28 cellular contexts compared by ENCODE assay signal in genomic region chr7:38461887-38462286, GRCh38.
"Had no signal": no experiment of that assay in that cellular context is flagged by ENCODE, and none has a peak within 500 bp of the region (broad histone marks: within the 10 kb centered on the region; RNA-seq: fewer than 3 reads in every experiment).

No MANE protein-coding gene starts in this region.

- H3K4me3 Mint-ChIP-seq: dendritic cell treated with granulocyte-macrophage colony-stimulating factor and Interleukin-4, amounts not matched to agents 40 ng/mL and 50 ng/mL, for 4 days; effector memory CD8-positive, alpha-beta T cell; endodermal cell; memory B cell had no signal

- DNase-seq: colonic mucosa; cortex of kidney; effector CD8-positive, alpha-beta T cell; effector memory CD8-positive, alpha-beta T cell; endodermal cell; erythroblast; esophagus squamous epithelium; foreskin fibroblast; foreskin melanocyte; gastrocnemius medialis; glutamatergic neuron; head of caudate nucleus; heart right ventricle; hippocampal formation; islet precursor cell; kidney; kidney glomerular epithelial cell; left lung; left ventricle myocardium superior; mammary epithelial cell; mesendoderm; midbrain had no signal

- H3K27ac Mint-ChIP-seq: dendritic cell treated with granulocyte-macrophage colony-stimulating factor and Interleukin-4, amounts not matched to agents 40 ng/mL and 50 ng/mL, for 4 days; effector memory CD8-positive, alpha-beta T cell; endodermal cell; memory B cell had no signal

- H3K36me3 ChIP-seq: colonic mucosa, esophagus squamous epithelium, gastrocnemius medialis, heart right ventricle, left lung had no signal

- H3K27me3 Mint-ChIP-seq: dendritic cell treated with granulocyte-macrophage colony-stimulating factor and Interleukin-4, amounts not matched to agents 40 ng/mL and 50 ng/mL, for 4 days had no signal

- H3K9me3 ChIP-seq: colonic mucosa, esophagus squamous epithelium, gastrocnemius medialis, left lung had no signal

- H3K4me1 ChIP-seq: colonic mucosa, esophagus squamous epithelium, gastrocnemius medialis, heart right ventricle, left lung had no signal

- H3K4me3 ChIP-seq: colonic mucosa, esophagus squamous epithelium, gastrocnemius medialis, heart right ventricle, left lung, lung had no signal

- H3K9me3 Mint-ChIP-seq: dendritic cell treated with granulocyte-macrophage colony-stimulating factor and Interleukin-4, amounts not matched to agents 40 ng/mL and 50 ng/mL, for 4 days; effector memory CD8-positive, alpha-beta T cell had no signal

- H3K4me1 Mint-ChIP-seq: endodermal cell had no signal

- H3K27ac ChIP-seq: colonic mucosa, epithelial cell of prostate, esophagus squamous epithelium, gastrocnemius medialis, heart right ventricle, left lung had no signal

- FAIRE-seq: endometrium, kidney had no signal

- H3K27me3 ChIP-seq: colonic mucosa, esophagus squamous epithelium, gastrocnemius medialis, heart right ventricle, left lung had no signal

- ATAC-seq: effector memory CD8-positive, alpha-beta T cell; esophagus mucosa; gastrocnemius medialis; heart right ventricle; left lung; left ventricle myocardium superior had no signal

- H3K36me3 Mint-ChIP-seq: memory B cell had no signal
